9 cellular contexts compared by ENCODE assay signal in the genomic region with DNA sequence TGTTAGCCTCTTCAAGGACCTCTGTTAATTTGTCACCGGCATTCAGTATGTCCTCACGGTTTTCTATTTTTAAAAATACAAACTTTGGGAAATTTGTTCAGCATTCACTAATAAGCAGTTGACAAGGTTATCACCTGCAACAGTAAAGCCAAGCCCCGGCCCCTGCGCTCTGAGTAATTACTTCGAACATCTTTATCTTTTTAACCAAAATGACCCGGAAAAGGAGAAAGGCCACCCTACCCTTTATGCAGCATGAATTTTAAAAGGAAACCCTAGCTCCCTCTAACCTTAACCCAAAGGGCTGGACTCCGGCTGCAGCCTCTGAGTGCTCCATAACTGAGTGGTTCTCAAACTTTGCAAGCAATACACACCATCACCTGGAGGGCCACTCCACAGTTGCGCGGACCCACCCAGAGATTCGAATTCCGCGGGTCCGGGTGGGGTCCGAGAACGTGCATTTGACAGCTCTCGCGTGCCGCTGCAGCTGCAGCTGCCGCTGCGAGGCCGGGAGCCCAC. TPM values are rescaled to one million over a fixed set of nuclear protein-coding genes. Genes with fewer than 3 reads are reported as not detected.
DNase-seq lines count a peak whose midpoint lies in the region; ATAC-seq and TF ChIP-seq lines count a peak whose summit lies in the region.
"Had no signal": no experiment of that assay in that cellular context is flagged by ENCODE, and none has a peak within 500 bp of the region (broad histone marks: within the 10 kb centered on the region; RNA-seq: fewer than 3 reads in every experiment).

No MANE protein-coding gene starts in this region.

- no peak for DNase-seq in activated naive CD8-positive, alpha-beta T cell treated with anti-CD3 and anti-CD28 coated beads, Interleukin-2, amount 50 U/mL, for 24 hours
- DNase-seq in right lobe of liver: no peak
- no peak for DNase-seq in upper lobe of right lung
- no peak for DNase-seq in A172 (ENCODE audit: low spot score)
- DNase-seq in GM10248 (ENCODE audit: extremely low spot score): no peak

- TF ChIP-seq CTCF in right lobe of liver (IDR thresholded peaks at IDR 0.05): no peak
- no peak for TF ChIP-seq CTCF in upper lobe of right lung (IDR thresholded peaks at IDR 0.05)
- no peak for TF ChIP-seq CTCF in GM10248 (IDR thresholded peaks at IDR 0.05; ENCODE audit: control extremely low read depth, extremely low read depth, low read depth, missing control alignments)

- no peaks in the 10 kb centered on the region for H3K27me3 ChIP-seq in right lobe of liver
- H3K27me3 ChIP-seq in upper lobe of right lung: no peaks in the 10 kb centered on the region

- TF ChIP-seq POLR2A in right lobe of liver (IDR thresholded peaks at IDR 0.05): no peak

- H3K27me3 Mint-ChIP-seq in activated naive CD8-positive, alpha-beta T cell treated with anti-CD3 and anti-CD28 coated beads, Interleukin-2, amount 50 U/mL, for 24 hours: no peaks in the 10 kb centered on the region

- peak; percentile 23 for ATAC-seq in GM18519 (IDR thresholded peaks at IDR 0.05; ENCODE audit: low FRiP score, unreplicated experiment)
- ATAC-seq in HG03139 (IDR thresholded peaks at IDR 0.05; ENCODE audit: unreplicated experiment): peak; percentile 26
- ATAC-seq in activated naive CD8-positive, alpha-beta T cell treated with anti-CD3 and anti-CD28 coated beads, Interleukin-2, amount 50 U/mL, for 24 hours: peak; percentile 9
- peak in 2 of 4 donors; percentile 8 to 12 for ATAC-seq in right lobe of liver
- ATAC-seq in upper lobe of right lung: no peak
- no peak for ATAC-seq in GM18867 (IDR thresholded peaks at IDR 0.05; ENCODE audit: unreplicated experiment)

- H3K36me3 ChIP-seq in right lobe of liver: peaks cover 0 to 5% (median 2%) of the 10 kb centered on the region in 4 donors
- H3K36me3 ChIP-seq in upper lobe of right lung: peaks cover 18% of the 10 kb centered on the region

- H3K4me1 ChIP-seq in right lobe of liver (peaks cover 0 to 48% (median 19%) of the 10 kb centered on the region in 4 donors), upper lobe of right lung (peaks cover 22% of the 10 kb centered on the region)

- H3K4me3 Mint-ChIP-seq in activated naive CD8-positive, alpha-beta T cell treated with anti-CD3 and anti-CD28 coated beads, Interleukin-2, amount 50 U/mL, for 24 hours: peak overlapping the region; percentile 86

- H3K27ac Mint-ChIP-seq in activated naive CD8-positive, alpha-beta T cell treated with anti-CD3 and anti-CD28 coated beads, Interleukin-2, amount 50 U/mL, for 24 hours: peak overlapping the region; percentile 75

- peaks cover 28% of the 10 kb centered on the region for H3K36me3 Mint-ChIP-seq in activated naive CD8-positive, alpha-beta T cell treated with anti-CD3 and anti-CD28 coated beads, Interleukin-2, amount 50 U/mL, for 24 hours (ENCODE audit: low read depth)

- H3K27ac ChIP-seq in right lobe of liver (peak overlapping the region; percentile 94 to 100 (median 95)), upper lobe of right lung (peak overlapping the region; percentile 96)

- POLR2A ChIA-PET in GM10248 (lab: Yijun Ruan, JAX): no interaction called here

- peaks cover 18% of the 10 kb centered on the region for H3K4me1 Mint-ChIP-seq in activated naive CD8-positive, alpha-beta T cell treated with anti-CD3 and anti-CD28 coated beads, Interleukin-2, amount 50 U/mL, for 24 hours

- WGBS in right lobe of liver (ENCODE audit: insufficient coverage, low coverage, low lambda C conversion rate, missing lambda C conversion rate): 11% methylated on average over 7 of the region's 21 CpGs

- H3K9me3 ChIP-seq in right lobe of liver (no peaks in the 10 kb centered on the region), upper lobe of right lung (no peaks in the 10 kb centered on the region)

- H3K9me3 Mint-ChIP-seq in activated naive CD8-positive, alpha-beta T cell treated with anti-CD3 and anti-CD28 coated beads, Interleukin-2, amount 50 U/mL, for 24 hours: peaks cover 17% of the 10 kb centered on the region

- H3K4me3 ChIP-seq in right lobe of liver (peak overlapping the region; percentile 84 to 97 (median 94)), upper lobe of right lung (peak overlapping the region; percentile 90)

- intact Hi-C loops in right lobe of liver (cut with DNase I): no loop called here
- intact Hi-C loops in upper lobe of right lung (cut with DNase I): no loop called here

- CTCF ChIA-PET in GM10248 (lab: Yijun Ruan, JAX): interaction anchor here (1.2 kb wide), 1 partner anchor 12 kb away, joined by 3 read pairs; no protein-coding TSS in a partner anchor

RNA-seq across cellular contexts. Expression of gene NSMCE4A, which starts 0.9 kb away (rescaled TPM):
- total RNA-seq in right lobe of liver: 10 to 100 TPM; 17.0 to 46.5 (median 30.6) TPM
- total RNA-seq in upper lobe of right lung: 38.4 TPM
- 30.0 and 38.8 TPM in 2 replicates for total RNA-seq in A172 (2014; rRNA removed; shearing (Covaris generic))

RNA-seq across cellular contexts. Expression of gene TACC2, which starts 14.9 kb away (rescaled TPM):
- total RNA-seq in right lobe of liver: 10 to 100 TPM; 16.2 to 21.1 (median 18.8) TPM
- 236 TPM for total RNA-seq in upper lobe of right lung
- 4.4 and 8.5 TPM in 2 replicates for total RNA-seq in A172 (2014; rRNA removed; shearing (Covaris generic))
- total RNA-seq: activated CD8-positive, alpha-beta memory T cell treated with anti-CD3 and anti-CD28 coated beads for 36 hours had no signal

RNA-seq across cellular contexts. Expression of gene ATE1, which starts 46.2 kb away (rescaled TPM):
- 10 to 100 TPM; 17.7 to 21.6 (median 19.9) TPM for total RNA-seq in right lobe of liver
- 26.6 TPM for total RNA-seq in upper lobe of right lung
- 10.6 and 11.6 TPM in 2 replicates for total RNA-seq in A172 (2014; rRNA removed; shearing (Covaris generic))

Comparison
In these comparisons a context has a peak if more than half of its experiments do, and no peak if none do; other contexts are left out.
1. ATAC-seq: peak in GM18519 (single experiment), HG03139 (single experiment) and activated naive CD8-positive, alpha-beta T cell treated with anti-CD3 and anti-CD28 coated beads, Interleukin-2, amount 50 U/mL, for 24 hours (single experiment); none in upper lobe of right lung (single experiment) and GM18867 (single experiment).
2. RNA of gene TACC2, which starts 14.9 kb away (total RNA-seq): 236 TPM in upper lobe of right lung (single experiment); 16.2 to 21.1 TPM in right lobe of liver and 4.4 to 8.5 TPM in A172; every median in the first group is over 10 times any median in the second.